1 cellular context compared by ENCODE assay signal in genomic region chr2:31978998-31979397, GRCh38.
TF ChIP-seq lines count a peak whose summit lies in the region.

No MANE protein-coding gene starts in this region.

TF ChIP-seq in K562, 482 proteins besides CTCF, POLR2A, EP300 and RAD21:
- TF ChIP-seq TAL1 (IDR thresholded peaks at IDR 0.05) = peak; percentile 18; the same call in 1 of the 2 replicates
- TF ChIP-seq MAFF (IDR thresholded peaks at IDR 0.05; ENCODE audit: low read length) = no peak
- no peak for TF ChIP-seq RFX1 (IDR thresholded peaks at IDR 0.05)
- TF ChIP-seq CBX3 (IDR thresholded peaks at IDR 0.05; ENCODE audit: borderline replicate concordance in 1 of 2, low read length in 2 of 2) = peak in 1 of 2 experiments; percentile 32; a peak in 1 of 3 replicates
- peak; percentile 61; the same call in 1 of the 2 replicates for TF ChIP-seq CC2D1A (IDR thresholded peaks at IDR 0.05)
- TF ChIP-seq CBFA2T3 (IDR thresholded peaks at IDR 0.05) = peak; percentile 43; the same call in 1 of the 2 replicates
- TF ChIP-seq CHAMP1 (IDR thresholded peaks at IDR 0.05) = peak; percentile 79
